8 cellular contexts compared by ENCODE assay signal in the genomic region with DNA sequence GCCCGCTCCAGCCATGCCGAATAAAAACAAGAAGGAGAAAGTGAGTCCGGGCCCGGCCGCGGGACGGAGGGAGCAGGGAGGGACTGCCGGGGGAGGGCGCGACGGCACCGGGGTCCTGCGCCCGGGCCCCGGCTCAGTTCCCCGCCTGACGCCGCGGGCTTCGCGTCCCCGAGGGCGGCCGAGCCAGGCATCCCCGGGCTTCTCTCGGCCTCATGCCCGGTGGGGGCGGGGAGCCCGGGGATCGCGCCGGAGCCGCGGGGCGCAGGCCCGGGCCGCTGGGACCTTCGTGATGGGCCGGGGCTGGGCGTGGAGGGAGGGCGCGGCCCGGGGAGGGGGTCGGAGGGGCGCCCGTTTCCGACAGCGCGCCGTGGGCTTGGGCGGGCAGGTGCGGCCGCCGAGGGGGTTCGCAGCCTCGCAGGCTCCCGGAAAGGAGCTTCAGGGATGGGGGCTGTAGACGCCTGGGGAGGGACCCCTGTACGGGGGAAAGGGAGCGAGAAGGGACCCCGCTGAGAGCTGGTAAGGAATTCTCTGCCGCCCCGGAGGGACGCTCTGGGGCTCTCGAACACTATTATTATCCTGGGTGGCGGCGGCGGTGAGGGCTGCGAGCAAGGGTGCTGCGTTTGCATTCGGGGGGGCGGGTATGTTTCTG. TPM values are rescaled to one million over a fixed set of nuclear protein-coding genes. Genes with fewer than 3 reads are reported as not detected.
DNase-seq lines count a peak whose midpoint lies in the region; ATAC-seq and TF ChIP-seq lines count a peak whose summit lies in the region.

No MANE protein-coding gene starts in this region.

- H3K9me3 Mint-ChIP-seq in activated naive CD8-positive, alpha-beta T cell (ENCODE audit: low read depth), result no peaks in the 10 kb centered on the region

- DNase-seq in PC-3 (peak; percentile 21), hepatic stellate cell (ENCODE audit: low spot score) (peak; percentile 59), sigmoid colon (peak; percentile 81), islet precursor cell (no peak), hippocampal formation (lab: John Stamatoyannopoulos, UW) (no peak)

- H3K27ac ChIP-seq in PC-3 (ENCODE audit: low read length) (no peak overlapping the region), sigmoid colon (peak overlapping the region; percentile 85 to 95 (median 90))

- peaks cover 16% of the 10 kb centered on the region for H3K4me1 ChIP-seq in PC-3 (ENCODE audit: insufficient read depth, low read length)
- peaks cover 0 to 22% (median 19%) of the 10 kb centered on the region in 4 donors for H3K4me1 ChIP-seq in sigmoid colon

- POLR2A ChIA-PET in PC-3 (lab: Charles Lee; ENCODE audit: unreplicated experiment), result interaction anchor here (0.5 to 2.3 kb wide), 3 partner anchors 31 to 267 kb away, joined by 4 to 69 read pairs (median 7); no protein-coding TSS in a partner anchor

- no peaks in the 10 kb centered on the region for H4K20me1 ChIP-seq in PC-3 (ENCODE audit: low read length)

- peak overlapping the region; percentile 91 for H3K4me3 Mint-ChIP-seq in activated naive CD8-positive, alpha-beta T cell

- peak overlapping the region; percentile 83 for H3K27ac Mint-ChIP-seq in activated naive CD8-positive, alpha-beta T cell

- no peaks in the 10 kb centered on the region for H3K27me3 Mint-ChIP-seq in activated naive CD8-positive, alpha-beta T cell

- no peak for TF ChIP-seq EP300 in sigmoid colon (IDR thresholded peaks at IDR 0.05)

- intact Hi-C loops in PC-3 (cut with micrococcal nuclease), result loop anchor here (2.0 kb wide), 1 partner anchor 39 kb away; no protein-coding TSS in a partner anchor
- intact Hi-C loops in sigmoid colon (cut with DNase I), result loop anchor here (2.0 to 5.0 kb wide), 2 partner anchors 185 to 203 kb away; a partner anchor contains a TSS

- H3K27me3 ChIP-seq in PC-3 (ENCODE audit: low read length) (no peaks in the 10 kb centered on the region), sigmoid colon (no peaks in the 10 kb centered on the region)

- H3K9ac ChIP-seq in PC-3 (ENCODE audit: low read length), result peak overlapping the region; percentile 79

- 1% methylated on average over 72 of the region's 72 CpGs for WGBS in sigmoid colon, 2 donors

- H3K4me2 ChIP-seq in PC-3 (ENCODE audit: low read length), result peak overlapping the region; percentile 83

- CTCF ChIA-PET in PC-3 (lab: Charles Lee), result no interaction called here

- H3K4me3 ChIP-seq in PC-3 (ENCODE audit: low read length), result peak overlapping the region; percentile 85
- H3K4me3 ChIP-seq in sigmoid colon, result peak overlapping the region; percentile 65 to 98 (median 82)

- no peaks in the 10 kb centered on the region for H3K9me2 ChIP-seq in PC-3 (replicated peaks; ENCODE audit: low read length)

- H2AFZ ChIP-seq in PC-3 (ENCODE audit: low read length), result peak overlapping the region; percentile 66

- ATAC-seq in GM18505 (IDR thresholded peaks at IDR 0.05; ENCODE audit: unreplicated experiment), result peak; percentile 25
- peak; percentile 16 for ATAC-seq in HG02623 (IDR thresholded peaks at IDR 0.05; ENCODE audit: unreplicated experiment)
- ATAC-seq in PC-3, result peak; percentile 6; the same call in 1 of the 2 replicates

- H3K9me3 ChIP-seq in PC-3 (ENCODE audit: low read length) (no peaks in the 10 kb centered on the region), sigmoid colon (no peaks in the 10 kb centered on the region)

- H3K36me3 Mint-ChIP-seq in activated naive CD8-positive, alpha-beta T cell, result peaks cover 10% of the 10 kb centered on the region

- H3F3A ChIP-seq in PC-3 (ENCODE audit: low read length, unreplicated experiment), result no peaks in the 10 kb centered on the region

- H3K4me1 Mint-ChIP-seq in activated naive CD8-positive, alpha-beta T cell (ENCODE audit: low read depth), result peaks cover 52% of the 10 kb centered on the region

- peaks cover 12% of the 10 kb centered on the region; the same call in 1 of the 2 replicates for H3K79me2 ChIP-seq in PC-3 (ENCODE audit: low read length)

- no peaks in the 10 kb centered on the region for H3K36me3 ChIP-seq in PC-3 (ENCODE audit: low read depth, low read length)
- H3K36me3 ChIP-seq in sigmoid colon, result peaks cover 0 to 32% (median 0%) of the 10 kb centered on the region in 4 donors

- no TSS peak for BruUV-seq in PC-3 (replicated peaks; lab: Mats Ljungman, UMichigan)

- TF ChIP-seq POLR2A in GM18505 (IDR thresholded peaks at IDR 0.05; ENCODE audit: borderline replicate concordance, extremely low read depth, insufficient read depth, insufficient read length), result no peak
- TF ChIP-seq POLR2A in sigmoid colon (IDR thresholded peaks at IDR 0.05), result no peak

- TF ChIP-seq CTCF in PC-3 (conservative IDR thresholded peaks at IDR 0.05; ENCODE audit: low read depth, low read length) (no peak), sigmoid colon (IDR thresholded peaks at IDR 0.05) (no peak)

RNA-seq across cellular contexts. Expression of a gene that starts 0.5 kb away (rescaled TPM):
- total RNA-seq in PC-3 (2014; rRNA removed), result 92.9 and 96.1 TPM in 2 replicates
- total RNA-seq in sigmoid colon, result 100 to 1,000 TPM; 115 to 175 (median 147) TPM
- 100 to 1,000 TPM in 2 of 3 donors, 10 to 100 TPM in 1; 90.2 to 133 (median 123) TPM for polyA plus RNA-seq in sigmoid colon

Comparison
In these comparisons a context has a peak if more than half of its experiments do, and no peak if none do; other contexts are left out.
1. DNase-seq: peak in PC-3 (single experiment), hepatic stellate cell (single experiment) and sigmoid colon (single experiment); none in islet precursor cell (single experiment) and hippocampal formation (0 of 2).
2. Peak in every context shown above with its lines, with median percentiles within 50 percentile points of each other: ATAC-seq.